1 cellular context compared by ENCODE assay signal in the genomic region with DNA sequence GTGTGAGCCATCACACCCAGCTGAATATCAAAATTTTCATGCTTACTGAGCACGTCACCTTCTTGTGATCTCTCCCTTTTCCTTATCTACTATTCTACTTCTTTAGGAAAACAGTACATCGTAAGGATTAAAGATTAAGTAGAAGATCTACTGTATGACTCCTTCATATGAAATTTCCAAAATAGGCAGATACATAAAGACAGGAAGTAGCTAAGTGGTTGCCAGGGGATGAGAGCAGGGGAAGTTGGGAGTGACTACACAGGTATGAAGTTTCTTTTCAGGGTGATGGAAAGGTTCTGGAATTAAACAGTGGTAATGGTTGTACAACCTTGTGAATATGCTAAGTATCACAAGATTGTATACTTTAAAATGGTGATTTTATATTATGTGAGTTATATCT.
TF ChIP-seq lines count a peak whose summit lies in the region.

No MANE protein-coding gene starts in this region.

TF ChIP-seq in IMR-90, 13 proteins besides CTCF, POLR2A, EP300 and RAD21 (continued from another document):
- no peak for TF ChIP-seq BHLHE40 (IDR thresholded peaks at IDR 0.05; ENCODE audit: low read depth, low read length)
- TF ChIP-seq SMC3 (IDR thresholded peaks at IDR 0.05; ENCODE audit: low read depth, low read length): no peak
- no peak for TF ChIP-seq USF2 (IDR thresholded peaks at IDR 0.05; ENCODE audit: low read depth, low read length)
- no peak for TF ChIP-seq NFE2L2 (IDR thresholded peaks at IDR 0.05; ENCODE audit: low read depth, low read length)
- no peak for TF ChIP-seq MAZ (IDR thresholded peaks at IDR 0.05; ENCODE audit: borderline replicate concordance, low read depth, low read length)
- no peak for TF ChIP-seq RCOR1 (IDR thresholded peaks at IDR 0.05; ENCODE audit: insufficient replicate concordance, low read length)
- no peak for TF ChIP-seq RFX5 (IDR thresholded peaks at IDR 0.05; ENCODE audit: low read depth, low read length)
- no peak for TF ChIP-seq CHD1 (IDR thresholded peaks at IDR 0.05; ENCODE audit: low read depth, low read length)
- no peak for TF ChIP-seq FOS (IDR thresholded peaks at IDR 0.05; ENCODE audit: low read depth, low read length)
- TF ChIP-seq ELK1 (IDR thresholded peaks at IDR 0.05; ENCODE audit: borderline replicate concordance, low read depth, low read length): no peak
